Comparison of ENCODE assay signal across 16 cellular contexts in genomic region chr6:90146914-90147668, GRCh38.
DNase-seq lines count a peak whose midpoint lies in the region; ATAC-seq, FAIRE-seq and TF ChIP-seq lines count a peak whose summit lies in the region.
"Had no signal": no experiment of that assay in that cellular context is flagged by ENCODE, and none has a peak within 500 bp of the region (broad histone marks: within the 10 kb centered on the region; RNA-seq: fewer than 3 reads in every experiment).

No MANE protein-coding gene starts in this region.

- no peaks in the 10 kb centered on the region for H3K9me3 ChIP-seq in BE2C
- H3K9me3 ChIP-seq in thyroid gland, result no peaks in the 10 kb centered on the region
- H3K9me3 ChIP-seq: BLaER1 had no signal

- DNase-seq in BE2C (peak; percentile 11), OCI-M1 (lab: John Stamatoyannopoulos, UW) (peak; percentile 74), globus pallidus (ENCODE audit: low spot score) (peak; percentile 53), thyroid gland (no peak), D721Med (ENCODE audit: insufficient read length, low spot score) (no peak), NCI-H1092 (lab: John Stamatoyannopoulos, UW) (no peak)
- DNase-seq: kidney glomerular epithelial cell; midbrain; NCI-H1092 treated with DMSO at 0.1 percent for 48 hours; NCI-H69; stimulated activated CD4-positive, alpha-beta T cell treated with anti-CD3 and anti-CD28 coated beads, Interleukin-2, amount 100 ng/mL, for 24 hours; T-helper 9 cell had no signal

- H3K4me1 ChIP-seq in BE2C (no peaks in the 10 kb centered on the region), thyroid gland (no peaks in the 10 kb centered on the region)
- H3K4me1 ChIP-seq: BLaER1 had no signal

- H3K36me3 Mint-ChIP-seq in IgD-negative memory B cell, result peaks cover 2% of the 10 kb centered on the region

- no peak for TF ChIP-seq CTCF in BE2C (IDR thresholded peaks at IDR 0.05; ENCODE audit: low read depth, low read length)
- no peak for TF ChIP-seq CTCF in thyroid gland (IDR thresholded peaks at IDR 0.05)
- no peak for TF ChIP-seq CTCF in D721Med (IDR thresholded peaks at IDR 0.05; ENCODE audit: insufficient read depth, missing control alignments)

- no peak for TF ChIP-seq POLR2A in GM18505 (IDR thresholded peaks at IDR 0.05; ENCODE audit: borderline replicate concordance, extremely low read depth, insufficient read depth, insufficient read length)
- no peak for TF ChIP-seq POLR2A in thyroid gland (IDR thresholded peaks at IDR 0.05)

- H3K4me3 ChIP-seq in BE2C (ENCODE audit: low read depth, low read length) (no peak overlapping the region), thyroid gland (replicated peaks in 1 of 3) (no peak overlapping the region)
- H3K4me3 ChIP-seq: BLaER1 had no signal

- H3K27ac ChIP-seq in thyroid gland, result no peak overlapping the region
- H3K27ac ChIP-seq: BLaER1 had no signal

- WGBS in thyroid gland, 2 donors, result 91 to 92% methylated on average over 13 of the region's 13 CpGs

- FAIRE-seq in D721Med (lab: Jason Lieb, UNC), result no peak

- peak overlapping the region in 1 of 3 donors; percentile 2 for H3K27ac Mint-ChIP-seq in IgD-negative memory B cell

- intact Hi-C loops in thyroid gland (cut with DNase I), result no loop called here

- peaks cover 18 to 51% (median 46%) of the 10 kb centered on the region in 3 donors for H3K4me1 Mint-ChIP-seq in IgD-negative memory B cell
- H3K4me1 Mint-ChIP-seq: central memory CD8-positive, alpha-beta T cell had no signal

- no peaks in the 10 kb centered on the region for H3K9me3 Mint-ChIP-seq in IgD-negative memory B cell
- H3K9me3 Mint-ChIP-seq: central memory CD8-positive, alpha-beta T cell had no signal

- H3K4me3 Mint-ChIP-seq in IgD-negative memory B cell, result peak overlapping the region in 3 of 4 donors; percentile 5 to 81 (median 58)
- H3K4me3 Mint-ChIP-seq: central memory CD8-positive, alpha-beta T cell had no signal

- no peaks in the 10 kb centered on the region for H3K36me3 ChIP-seq in BE2C
- no peaks in the 10 kb centered on the region for H3K36me3 ChIP-seq in thyroid gland

- no peak for ATAC-seq in GM18505 (IDR thresholded peaks at IDR 0.05; ENCODE audit: unreplicated experiment)

- no peaks in the 10 kb centered on the region for H3K27me3 Mint-ChIP-seq in IgD-negative memory B cell

- H3K27me3 ChIP-seq in BE2C, result peaks cover 21% of the 10 kb centered on the region
- H3K27me3 ChIP-seq in thyroid gland, result no peaks in the 10 kb centered on the region
- H3K27me3 ChIP-seq: BLaER1 had no signal

Comparison
In these comparisons a context has a peak if more than half of its experiments do, and no peak if none do; other contexts are left out.
1. DNase-seq: peak in BE2C (single experiment), OCI-M1 (single experiment) and globus pallidus (single experiment); none in thyroid gland (0 of 2), D721Med (single experiment) and NCI-H1092 (single experiment).